Comparison of ENCODE assay signal across 21 cellular contexts in genomic region chr13:105213512-105213911, GRCh38.
DNase-seq lines count a peak whose midpoint lies in the region; ATAC-seq, FAIRE-seq and TF ChIP-seq lines count a peak whose summit lies in the region.
"Had no signal": no experiment of that assay in that cellular context is flagged by ENCODE, and none has a peak within 500 bp of the region (broad histone marks: within the 10 kb centered on the region; RNA-seq: fewer than 3 reads in every experiment).

No MANE protein-coding gene starts in this region.

- 87 to 93% methylated on average over 3 of the region's 3 CpGs for WGBS in aorta, 2 donors

- no peaks in the 10 kb centered on the region for H3K9me1 ChIP-seq in keratinocyte (ENCODE audit: control insufficient read depth, extremely low read depth, insufficient read depth, low read length)

- ATAC-seq in HG02642 (IDR thresholded peaks at IDR 0.05; ENCODE audit: poor library complexity, unreplicated experiment) (no peak), aorta (ENCODE audit: low FRiP score) (no peak)
- ATAC-seq: Panc1, Right ventricle myocardium inferior had no signal

- H2AFZ ChIP-seq in Loucy (ENCODE audit: low read length), result no peak overlapping the region
- H2AFZ ChIP-seq in keratinocyte (ENCODE audit: control insufficient read depth, low read length), result no peak overlapping the region
- H2AFZ ChIP-seq in Karpas-422 (ENCODE audit: low read length), result no peak overlapping the region
- H2AFZ ChIP-seq: GM23248 had no signal

- DNase-seq in DMS 273 (lab: John Stamatoyannopoulos, UW; ENCODE audit: unreplicated experiment), result peak; percentile 12
- DNase-seq in DMS 273 treated with DMSO at 0.1 percent for 48 hours (lab: John Stamatoyannopoulos, UW), result no peak
- DNase-seq in dermis blood vessel endothelial cell, result peak; percentile 22
- DNase-seq in keratinocyte (ENCODE audit: low read depth, low spot score), result no peak
- DNase-seq in Karpas-422, result no peak
- DNase-seq in aorta, result no peak
- DNase-seq: CD8-positive, alpha-beta memory T cell; GM23248; MV-4-11; NCI-H146; NCI-H2081 treated with DMSO at 0.1 percent for 48 hours; NCI-H446; NCI-H748 treated with DMSO at 0.1 percent for 48 hours; SK-N-SH had no signal

- H4K20me1 ChIP-seq in Loucy (ENCODE audit: insufficient read depth, low read length, poor library complexity, severe bottlenecking) (no peaks in the 10 kb centered on the region), keratinocyte (ENCODE audit: control insufficient read depth, extremely low read depth, insufficient read depth, low read length) (no peaks in the 10 kb centered on the region), Karpas-422 (ENCODE audit: insufficient read depth, low read depth, low read length) (no peaks in the 10 kb centered on the region)
- H4K20me1 ChIP-seq: BLaER1 had no signal

- H3K27ac ChIP-seq in keratinocyte (ENCODE audit: control insufficient read depth, insufficient read depth, low read length), result no peak overlapping the region
- no peak overlapping the region for H3K27ac ChIP-seq in Karpas-422 (ENCODE audit: low read length)
- H3K27ac ChIP-seq in aorta (ENCODE audit: low read depth in 1 of 2, low read length in 2 of 2), result no peak overlapping the region
- H3K27ac ChIP-seq: 22Rv1, BLaER1, GM23248 had no signal

- H3K4me2 ChIP-seq in Loucy (ENCODE audit: low read depth, low read length, poor library complexity, severe bottlenecking) (no peak overlapping the region), keratinocyte (ENCODE audit: control insufficient read depth, extremely low read depth, insufficient read depth, low read depth, low read length) (peak overlapping the region; percentile 14), Karpas-422 (ENCODE audit: low read depth, low read length, poor library complexity, severe bottlenecking) (no peak overlapping the region)
- H3K4me2 ChIP-seq: BLaER1, SK-N-SH had no signal

- H3K4me1 ChIP-seq in Loucy (ENCODE audit: insufficient read depth, low read length, poor library complexity, severe bottlenecking) (no peaks in the 10 kb centered on the region), keratinocyte (ENCODE audit: control insufficient read depth, extremely low read depth, insufficient read depth, low read length) (peaks cover 4% of the 10 kb centered on the region), Karpas-422 (ENCODE audit: low read length) (no peaks in the 10 kb centered on the region), aorta (ENCODE audit: control insufficient read depth in 1 of 2, insufficient read depth in 2 of 2, low read length in 2 of 2) (no peaks in the 10 kb centered on the region)
- H3K4me1 ChIP-seq: BLaER1 had no signal

- H3K27me3 ChIP-seq in Loucy (ENCODE audit: insufficient read depth, low read length, poor library complexity, severe bottlenecking) (no peaks in the 10 kb centered on the region), keratinocyte (ENCODE audit: control insufficient read depth, extremely low read depth, insufficient read depth, low read length) (no peaks in the 10 kb centered on the region), Karpas-422 (ENCODE audit: low read length) (no peaks in the 10 kb centered on the region), aorta (ENCODE audit: control insufficient read depth in 1 of 2, insufficient read depth in 2 of 2, low read length in 1 of 2) (no peaks in the 10 kb centered on the region)
- H3K27me3 ChIP-seq: BLaER1 had no signal

- H3K9me3 ChIP-seq in Loucy (ENCODE audit: insufficient read depth, low read depth, low read length), result no peaks in the 10 kb centered on the region
- H3K9me3 ChIP-seq in keratinocyte (ENCODE audit: control insufficient read depth, low read depth, low read length), result no peaks in the 10 kb centered on the region
- H3K9me3 ChIP-seq in Karpas-422 (ENCODE audit: low read length), result peaks cover 12% of the 10 kb centered on the region
- H3K9me3 ChIP-seq in aorta (ENCODE audit: control insufficient read depth, low read length), result no peaks in the 10 kb centered on the region
- H3K9me3 ChIP-seq: BLaER1, SK-N-SH had no signal

- intact Hi-C loops in aorta (cut with DNase I), result no loop called here

- H3K9me2 ChIP-seq in Loucy (replicated peaks; ENCODE audit: low read depth, low read length) (no peaks in the 10 kb centered on the region), Karpas-422 (replicated peaks; ENCODE audit: insufficient read depth, low read length) (no peaks in the 10 kb centered on the region)
- H3K9me2 ChIP-seq: SK-N-SH had no signal

- no peaks in the 10 kb centered on the region for H3K36me3 ChIP-seq in Loucy (ENCODE audit: insufficient read depth, low read length)
- H3K36me3 ChIP-seq in keratinocyte (ENCODE audit: control insufficient read depth in 2 of 2, extremely low read depth in 1 of 2, insufficient read depth in 2 of 2, low read length in 2 of 2), result no peaks in the 10 kb centered on the region
- H3K36me3 ChIP-seq in Karpas-422 (ENCODE audit: insufficient read depth, low read length), result no peaks in the 10 kb centered on the region
- H3K36me3 ChIP-seq in aorta (ENCODE audit: control insufficient read depth in 1 of 2, insufficient read depth in 2 of 2, low read length in 1 of 2), result no peaks in the 10 kb centered on the region
- H3K36me3 ChIP-seq: BLaER1 had no signal

- H3F3A ChIP-seq in Loucy (ENCODE audit: low read depth), result no peaks in the 10 kb centered on the region

- FAIRE-seq in keratinocyte (lab: Jason Lieb, UNC), result no peak
- FAIRE-seq: GM12891 had no signal

- H3K9ac ChIP-seq in Loucy (ENCODE audit: low read depth, low read length, poor library complexity, severe bottlenecking) (no peak overlapping the region), keratinocyte (ENCODE audit: control insufficient read depth, extremely low read depth, insufficient read depth, low read length) (no peak overlapping the region), Karpas-422 (ENCODE audit: low read length) (no peak overlapping the region)
- H3K9ac ChIP-seq: BLaER1, GM23248, SK-N-SH had no signal

- dilution Hi-C loops in keratinocyte (cut with MboI; ENCODE audit: extremely low pct_ligation_motif_present, low sequenced_read_pairs), result no loop called here

- H3K4me3 ChIP-seq in Loucy (ENCODE audit: low read length, poor library complexity, severe bottlenecking) (no peak overlapping the region), keratinocyte (ENCODE audit: control insufficient read depth in 2 of 3, extremely low read depth in 1 of 3, insufficient read depth in 2 of 3, low read depth in 1 of 3, low read length in 3 of 3) (no peak overlapping the region), Karpas-422 (ENCODE audit: low read length) (no peak overlapping the region), aorta (ENCODE audit: low read length in 2 of 2) (no peak overlapping the region)
- H3K4me3 ChIP-seq: BLaER1, GM23248 had no signal

- H3K79me2 ChIP-seq in Loucy (ENCODE audit: insufficient read depth, low read length) (no peaks in the 10 kb centered on the region), keratinocyte (ENCODE audit: control insufficient read depth, insufficient read depth, low read length) (no peaks in the 10 kb centered on the region), Karpas-422 (ENCODE audit: low read length) (no peaks in the 10 kb centered on the region)

- TF ChIP-seq CTCF in Loucy (conservative IDR thresholded peaks at IDR 0.05; ENCODE audit: low read length) (peak; percentile 52), keratinocyte (optimal IDR thresholded peaks at IDR 0.05 in 1 of 3, IDR thresholded peaks at IDR 0.05 in 1 of 3, conservative IDR thresholded peaks at IDR 0.05 in 1 of 3; ENCODE audit: extremely low read depth in 1 of 3, insufficient read depth in 2 of 3, low read length in 3 of 3) (peak; percentile 14 to 55 (median 20))

Comparison
In these comparisons a context has a peak if more than half of its experiments do, and no peak if none do; other contexts are left out.
1. DNase-seq: peak in DMS 273 (single experiment) and dermis blood vessel endothelial cell (single experiment); none in DMS 273 treated with DMSO at 0.1 percent for 48 hours (single experiment), keratinocyte (single experiment), Karpas-422 (single experiment) and aorta (0 of 2).